ENCODE assay signal across 1 cellular context in genomic region chr12:15602051-15602672, GRCh38.
TF ChIP-seq lines count a peak whose summit lies in the region.

No MANE protein-coding gene starts in this region.

TF ChIP-seq in HepG2, 621 proteins besides CTCF, POLR2A, EP300 and RAD21 (continued from another document):
- TF ChIP-seq ZBTB39 (CRISPR knock-in tag; IDR thresholded peaks at IDR 0.05) (no peak), ZNF354B (CRISPR knock-in tag; IDR thresholded peaks at IDR 0.05) (no peak), ZFP36L2 (CRISPR knock-in tag; IDR thresholded peaks at IDR 0.05) (no peak), ZNF382 (CRISPR knock-in tag; IDR thresholded peaks at IDR 0.05; ENCODE audit: borderline replicate concordance) (no peak), RARG (CRISPR knock-in tag; IDR thresholded peaks at IDR 0.05; ENCODE audit: low read depth) (no peak)
TF ChIP-seq in HepG2: peak in this region for 7.
